ENCODE assay signal across 8 cellular contexts in genomic region chr16:60100371-60100770, GRCh38.
"Had no signal": no experiment of that assay in that cellular context is flagged by ENCODE, and none has a peak within 500 bp of the region (broad histone marks: within the 10 kb centered on the region; RNA-seq: fewer than 3 reads in every experiment).

No MANE protein-coding gene starts in this region.

- DNase-seq: GOT3, H7, HFFc6, IMR-90 had no signal

- H3K9me3 ChIP-seq: HAP-1 had no signal

- H3K4me1 ChIP-seq: HAP-1 had no signal

- ATAC-seq: HCT116, K562 had no signal

- H3K4me3 ChIP-seq: HAP-1, K562 had no signal

- H3K27ac Mint-ChIP-seq: HFFc6 had no signal

- H3K4me3 Mint-ChIP-seq: HFFc6 had no signal

- H3K36me3 ChIP-seq: HAP-1 had no signal

- FAIRE-seq: HTR-8/SVneo, K562 had no signal
